1 cellular context compared by ENCODE assay signal in genomic region chr12:71214511-71215285, GRCh38.
TF ChIP-seq lines count a peak whose summit lies in the region.

No MANE protein-coding gene starts in this region.

TF ChIP-seq in H1, 55 proteins besides CTCF, POLR2A, EP300 and RAD21:
- TF ChIP-seq TEAD4 (IDR thresholded peaks at IDR 0.05; ENCODE audit: low read depth, low read length) (peak; percentile 94), ASH2L (IDR thresholded peaks at IDR 0.05; ENCODE audit: low read length) (no peak), ATF2 (IDR thresholded peaks at IDR 0.05; ENCODE audit: low read length) (no peak), SUZ12 (IDR thresholded peaks at IDR 0.05; ENCODE audit: low read length) (no peak), YY1 (IDR thresholded peaks at IDR 0.05; ENCODE audit: low read depth, low read length) (no peak), NANOG (IDR thresholded peaks at IDR 0.05; ENCODE audit: insufficient read depth, low read depth, low read length, poor library complexity, severe bottlenecking) (peak; percentile 72), SP4 (IDR thresholded peaks at IDR 0.05; ENCODE audit: low read length) (no peak), HDAC2 (IDR thresholded peaks at IDR 0.05; ENCODE audit: borderline replicate concordance in 1 of 2, low read depth in 2 of 2, low read length in 2 of 2) (no peak), RBBP5 (IDR thresholded peaks at IDR 0.05; ENCODE audit: borderline replicate concordance, low read depth, low read length) (no peak), CREB1 (IDR thresholded peaks at IDR 0.05) (no peak), CBX5 (IDR thresholded peaks at IDR 0.05; ENCODE audit: low read depth, low read length) (no peak), SP1 (IDR thresholded peaks at IDR 0.05; ENCODE audit: low read depth, low read length) (peak; percentile 83), CEBPB (IDR thresholded peaks at IDR 0.05; ENCODE audit: low read depth, low read length) (no peak), TAF1 (IDR thresholded peaks at IDR 0.05; ENCODE audit: low read depth, low read length) (no peak), CHD2 (IDR thresholded peaks at IDR 0.05; ENCODE audit: low read length) (0 out of 2 replicates have a peak, but pooled peaks have one; percentile 14), POLR2AphosphoS5 (IDR thresholded peaks at IDR 0.05; ENCODE audit: low read depth, low read length) (no peak), SAP30 (IDR thresholded peaks at IDR 0.05; ENCODE audit: insufficient read depth, insufficient replicate concordance, low read length) (no peak), TCF12 (IDR thresholded peaks at IDR 0.05; ENCODE audit: low read depth, low read length) (0 out of 2 replicates have a peak, but pooled peaks have one; percentile 27), CHD7 (IDR thresholded peaks at IDR 0.05; ENCODE audit: insufficient replicate concordance, low read length) (peak; percentile 82), TBP (IDR thresholded peaks at IDR 0.05; ENCODE audit: low read depth, low read length) (no peak), NRF1 (IDR thresholded peaks at IDR 0.05; ENCODE audit: low read depth, low read length) (no peak), ATF3 (IDR thresholded peaks at IDR 0.05; ENCODE audit: insufficient read depth, low read depth, low read length) (no peak)
- TF ChIP-seq, protein P1, sequence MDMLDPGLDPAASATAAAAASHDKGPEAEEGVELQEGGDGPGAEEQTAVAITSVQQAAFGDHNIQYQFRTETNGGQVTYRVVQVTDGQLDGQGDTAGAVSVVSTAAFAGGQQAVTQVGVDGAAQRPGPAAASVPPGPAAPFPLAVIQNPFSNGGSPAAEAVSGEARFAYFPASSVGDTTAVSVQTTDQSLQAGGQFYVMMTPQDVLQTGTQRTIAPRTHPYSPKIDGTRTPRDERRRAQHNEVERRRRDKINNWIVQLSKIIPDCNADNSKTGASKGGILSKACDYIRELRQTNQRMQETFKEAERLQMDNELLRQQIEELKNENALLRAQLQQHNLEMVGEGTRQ (IDR thresholded peaks at IDR 0.05; ENCODE audit: low read length): no peak
- TF ChIP-seq, protein P2, sequence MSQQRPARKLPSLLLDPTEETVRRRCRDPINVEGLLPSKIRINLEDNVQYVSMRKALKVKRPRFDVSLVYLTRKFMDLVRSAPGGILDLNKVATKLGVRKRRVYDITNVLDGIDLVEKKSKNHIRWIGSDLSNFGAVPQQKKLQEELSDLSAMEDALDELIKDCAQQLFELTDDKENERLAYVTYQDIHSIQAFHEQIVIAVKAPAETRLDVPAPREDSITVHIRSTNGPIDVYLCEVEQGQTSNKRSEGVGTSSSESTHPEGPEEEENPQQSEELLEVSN (IDR thresholded peaks at IDR 0.05): no peak
